21 cellular contexts compared by ENCODE assay signal in the genomic region with DNA sequence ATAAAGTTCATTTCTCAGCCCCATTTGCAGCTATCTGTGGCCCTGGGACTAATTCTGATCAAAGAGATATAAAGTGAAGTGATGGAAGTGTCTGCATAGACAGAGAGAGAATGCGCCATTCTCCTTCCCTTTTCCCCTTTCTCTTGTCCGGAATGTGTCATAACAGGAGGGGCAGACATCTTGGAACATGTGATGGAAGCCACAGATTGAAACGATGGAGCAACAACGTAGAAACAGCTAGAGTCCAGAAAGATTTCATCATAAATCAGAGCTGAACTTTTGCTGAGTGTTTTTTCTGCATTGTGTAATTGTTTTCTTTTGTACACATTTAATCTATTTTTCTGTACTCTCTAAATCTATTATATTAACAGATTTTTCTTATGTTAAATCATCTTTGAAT. TPM values are rescaled to one million over a fixed set of nuclear protein-coding genes. Genes with fewer than 3 reads are reported as not detected.
A peak's percentile ranks its signal among the peaks of the same experiment; 100 is the strongest.
DNase-seq lines count a peak whose midpoint lies in the region; ATAC-seq and TF ChIP-seq lines count a peak whose summit lies in the region.
"Had no signal": no experiment of that assay in that cellular context is flagged by ENCODE, and none has a peak within 500 bp of the region (broad histone marks: within the 10 kb centered on the region; RNA-seq: fewer than 3 reads in every experiment).

No MANE protein-coding gene starts in this region.

- no peaks in the 10 kb centered on the region for H3K9me2 ChIP-seq in GM23248 (ENCODE audit: insufficient read depth)

- intact Hi-C loops in sciatic nerve (cut with DNase I), result loop anchor here (10.0 kb wide), 1 partner anchor 1123 kb away; no protein-coding TSS in a partner anchor

- TF ChIP-seq CTCF in fibroblast of mammary gland (conservative IDR thresholded peaks at IDR 0.05; ENCODE audit: control insufficient read depth, insufficient read depth, low read depth, low read length), result no peak

- no peak overlapping the region for H3K4me2 ChIP-seq in GM23248 (ENCODE audit: unreplicated experiment)
- H3K4me2 ChIP-seq: BLaER1 had no signal

- H3K36me3 ChIP-seq in GM23248 (ENCODE audit: low read depth), result no peaks in the 10 kb centered on the region
- H3K36me3 ChIP-seq: ascending aorta, BLaER1, MG63, suprapubic skin had no signal

- H3K4me1 ChIP-seq in GM23248 (ENCODE audit: insufficient read depth), result no peaks in the 10 kb centered on the region
- H3K4me1 ChIP-seq: ascending aorta, BLaER1, suprapubic skin had no signal

- H2AFZ ChIP-seq in GM23248, result peak overlapping the region; percentile 72

- no peak overlapping the region for H3K9ac ChIP-seq in GM23248
- H3K9ac ChIP-seq: BLaER1 had no signal

- in situ Hi-C loops in GM23248 (cut with MboI), result no loop called here

- H3K27me3 ChIP-seq in GM23248 (replicated peaks; ENCODE audit: insufficient read depth), result no peaks in the 10 kb centered on the region
- H3K27me3 ChIP-seq: ascending aorta, BLaER1, MG63, suprapubic skin had no signal

- H3F3A ChIP-seq in GM23248 (ENCODE audit: insufficient read depth), result no peaks in the 10 kb centered on the region

- WGBS in GM23248 (ENCODE audit: low coverage in 1 of 2, low lambda C conversion rate in 2 of 2, missing lambda C conversion rate in 2 of 2), 2 experiments, result 2 to 9% methylated on average over 4 of the region's 4 CpGs

- H3K4me3 ChIP-seq in GM23248 (no peak overlapping the region), fibroblast of mammary gland (ENCODE audit: control insufficient read depth, low read depth, low read length) (no peak overlapping the region)
- H3K4me3 ChIP-seq: ascending aorta, BLaER1, coronary artery, MG63, mucosa of descending colon, suprapubic skin had no signal

- H4K20me1 ChIP-seq in GM23248 (ENCODE audit: insufficient read depth), result no peaks in the 10 kb centered on the region
- H4K20me1 ChIP-seq: BLaER1 had no signal

- DNase-seq in GM23248, result peak; percentile 79
- peak; percentile 26 for DNase-seq in SIG-M5 (lab: John Stamatoyannopoulos, UW)
- DNase-seq in fibroblast of mammary gland (ENCODE audit: low read depth), result peak; percentile 79
- no peak for DNase-seq in sciatic nerve (ENCODE audit: low spot score)
- DNase-seq in germinal center (ENCODE audit: low spot score), result no peak
- DNase-seq in activated naive CD4-positive, alpha-beta T cell treated with Interleukin-2 at 50 U/mL for 16 hours, result no peak
- DNase-seq: activated CD4-positive, CD25-positive, alpha-beta regulatory T cell treated with anti-CD3 and anti-CD28 coated beads, Interleukin-2, amount 50 U/mL, for 72 hours; activated gamma-delta T cell; H7; kidney; MG63; mucosa of descending colon; NCI-H526; nucleus accumbens; stimulated activated CD4-positive, alpha-beta T cell treated with anti-CD3 and anti-CD28 coated beads, Interleukin-2, amount 100 ng/mL, for 48 hours; T-helper 2 cell had no signal

- H3K9me3 ChIP-seq in GM23248 (ENCODE audit: low read depth), result no peaks in the 10 kb centered on the region
- H3K9me3 ChIP-seq: ascending aorta, MG63, suprapubic skin had no signal

- ATAC-seq in sciatic nerve (peak; percentile 67), GM18861 (IDR thresholded peaks at IDR 0.05; ENCODE audit: unreplicated experiment) (no peak)
- ATAC-seq: mucosa of descending colon had no signal

- H3K27ac ChIP-seq in GM23248, result 0 out of 2 replicates have a peak overlapping the region, but pooled peaks have one; percentile 14
- H3K27ac ChIP-seq: ascending aorta, BLaER1, coronary artery, suprapubic skin had no signal

- no peaks in the 10 kb centered on the region for H3K79me2 ChIP-seq in GM23248 (ENCODE audit: insufficient read depth)

RNA-seq across cellular contexts. Expression of gene ASGR1, which starts 11.3 kb away (rescaled TPM):
- total RNA-seq in GM23248 (2014; rRNA removed; shearing (Covaris generic)), result 0.97 TPM in 1 of 2 replicates, not detected in the other
- polyA plus RNA-seq in GM23248 (2016; fragmentation: Nextera tagmentation; extraction: Ambion mirVana), result 0.63 and 0.75 TPM in 2 replicates
- 2.3 TPM for total RNA-seq in sciatic nerve

RNA-seq across cellular contexts. Expression of gene DLG4, which starts 51.8 kb away (rescaled TPM):
- total RNA-seq in GM23248 (2014; rRNA removed; shearing (Covaris generic)), result 13.1 and 23.8 TPM in 2 replicates
- 1.3 and 1.9 TPM in 2 replicates for polyA plus RNA-seq in GM23248 (2016; fragmentation: Nextera tagmentation; extraction: Ambion mirVana)
- total RNA-seq in sciatic nerve, result 32.2 TPM

RNA-seq across cellular contexts. Expression of gene ACADVL, which starts 51.9 kb away (rescaled TPM):
- total RNA-seq in GM23248 (2014; rRNA removed; shearing (Covaris generic)), result 453 and 600 TPM in 2 replicates
- polyA plus RNA-seq in GM23248 (2016; fragmentation: Nextera tagmentation; extraction: Ambion mirVana), result 386 and 441 TPM in 2 replicates
- total RNA-seq in sciatic nerve, result 321 TPM

RNA-seq across cellular contexts. Expression of gene ASGR2, which starts 53.2 kb away (rescaled TPM):
- not detected in 2 replicates for total RNA-seq in GM23248 (2014; rRNA removed; shearing (Covaris generic))
- not detected in 2 replicates for polyA plus RNA-seq in GM23248 (2016; fragmentation: Nextera tagmentation; extraction: Ambion mirVana)
- 1.1 TPM for total RNA-seq in sciatic nerve
- total RNA-seq: ascending aorta, H7 had no signal

Comparison
In these comparisons a context has a peak if more than half of its experiments do, and no peak if none do; other contexts are left out.
1. DNase-seq: peak in GM23248 (single experiment), SIG-M5 (single experiment) and fibroblast of mammary gland (single experiment); none in sciatic nerve (single experiment), germinal center (single experiment) and activated naive CD4-positive, alpha-beta T cell treated with Interleukin-2 at 50 U/mL for 16 hours (single experiment).